7 cellular contexts compared by ENCODE assay signal in the genomic region with DNA sequence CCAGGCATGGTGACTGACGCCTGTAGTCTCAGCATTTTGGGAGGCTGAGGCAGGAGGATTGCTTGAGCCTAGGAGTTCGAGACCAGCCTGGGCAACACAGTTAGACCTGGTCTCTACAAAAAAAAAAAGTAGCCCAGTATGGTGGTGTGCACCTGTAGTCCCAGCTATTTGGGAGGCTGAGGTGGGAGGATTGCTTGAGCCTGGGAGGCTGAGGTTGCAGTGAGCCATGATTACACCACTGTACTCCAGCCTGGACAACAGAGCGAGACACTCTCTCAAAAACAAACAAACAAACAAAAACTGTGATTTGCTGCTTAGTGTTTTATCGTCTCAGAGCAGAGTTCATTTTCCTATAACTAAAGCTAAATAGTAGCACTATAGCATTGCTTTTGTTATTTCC. TPM values are rescaled to one million over a fixed set of nuclear protein-coding genes. Genes with fewer than 3 reads are reported as not detected.
DNase-seq lines count a peak whose midpoint lies in the region; ATAC-seq, FAIRE-seq and TF ChIP-seq lines count a peak whose summit lies in the region.
"Not testable (repeated sequence)": the region's sequence is repeated elsewhere in the genome, so short reads cannot be mapped to it uniquely, and the experiment has no call there.

No MANE protein-coding gene starts in this region.

- H3F3A ChIP-seq in Loucy (ENCODE audit: low read depth), result not testable (repeated sequence)

- H3K4me3 Mint-ChIP-seq in mesothelial cell of epicardium, result not testable (repeated sequence)

- H3K4me2 ChIP-seq in Loucy (ENCODE audit: low read depth, low read length, poor library complexity, severe bottlenecking), result peak overlapping the region; percentile 96
- H3K4me2 ChIP-seq in K562 (ENCODE audit: insufficient read depth, low read length), result not testable (repeated sequence)

- peaks cover 74% of the 10 kb centered on the region for H3K79me2 ChIP-seq in Loucy (ENCODE audit: insufficient read depth, low read length)
- H3K79me2 ChIP-seq in K562 (ENCODE audit: control insufficient read depth, insufficient read depth, low read length), result peaks cover 54% of the 10 kb centered on the region

- CTCF ChIA-PET in K562 (lab: Yijun Ruan, JAX; ENCODE audit: low intra/inter-chr PET ratio), result not testable (repeated sequence)

- H3K9me1 ChIP-seq in K562 (ENCODE audit: control insufficient read depth, insufficient read depth, low read length), result not testable (repeated sequence)

- not testable (repeated sequence) for H3K36me3 Mint-ChIP-seq in mesothelial cell of epicardium

- H3K27ac ChIP-seq in K562 (ENCODE audit: extremely low read depth, low read depth, low read length); ectodermal cell (ENCODE audit: insufficient read depth, low read depth, low read length, poor library complexity, severe bottlenecking); sigmoid colon: not testable (repeated sequence)
- H3K27ac ChIP-seq in transverse colon, result peak overlapping the region in 3 of 4 donors; percentile 11 to 50 (median 39)

- POLR2A ChIA-PET in K562 (lab: Yijun Ruan, JAX), result interaction anchor here (1.1 kb wide), 1 partner anchor 118 kb away, joined by 3 read pairs; no protein-coding TSS in a partner anchor

- intact Hi-C loops in K562 (cut with micrococcal nuclease), result loop anchor here (10.0 kb wide), 1 partner anchor 378 kb away; the partner anchor contains the start of genes EWSR1 and RHBDD3
- intact Hi-C loops in sigmoid colon (cut with DNase I); transverse colon (cut with DNase I; ENCODE audit: low total_unique reads): not testable (repeated sequence)

- H2AFZ ChIP-seq in Loucy (ENCODE audit: low read length); K562 (ENCODE audit: low read depth, low read length); neuron (ENCODE audit: low read depth, low read length): not testable (repeated sequence)

- not testable (repeated sequence) for FAIRE-seq in K562 (lab: Jason Lieb, UNC)

- H3K9ac ChIP-seq in Loucy (ENCODE audit: low read depth, low read length, poor library complexity, severe bottlenecking); K562 (ENCODE audit: insufficient read depth in 1 of 2, low read depth in 2 of 2, low read length in 2 of 2): not testable (repeated sequence)

- in situ Hi-C loops in K562 (cut with MboI); transverse colon (cut with MboI; ENCODE audit: low pct_ligation_motif_present in 1 of 4, low pct_unique_long_range_greater_than_20kb in 1 of 4, low sequenced_read_pairs in 3 of 4): not testable (repeated sequence)

- H4K20me1 ChIP-seq in Loucy (ENCODE audit: insufficient read depth, low read length, poor library complexity, severe bottlenecking), result peaks cover 50% of the 10 kb centered on the region
- not testable (repeated sequence) for H4K20me1 ChIP-seq in K562 (replicated peaks; ENCODE audit: control insufficient read depth, insufficient read depth, low read length)

- not testable (repeated sequence) for TF ChIP-seq CTCF in Loucy (conservative IDR thresholded peaks at IDR 0.05; ENCODE audit: low read length); K562 (IDR thresholded peaks at IDR 0.05 in 2 of 3, conservative IDR thresholded peaks at IDR 0.05 in 1 of 3; ENCODE audit: insufficient read depth in 2 of 3, low read depth in 1 of 3, low read length in 3 of 3); mesothelial cell of epicardium (IDR thresholded peaks at IDR 0.05; ENCODE audit: unreplicated experiment); sigmoid colon (IDR thresholded peaks at IDR 0.05); transverse colon (IDR thresholded peaks at IDR 0.05)

- not testable (repeated sequence) for H3K9me3 ChIP-seq in Loucy (ENCODE audit: insufficient read depth, low read depth, low read length); K562 (replicated peaks; ENCODE audit: control insufficient read depth, insufficient read depth, low read depth, low read length); ectodermal cell (ENCODE audit: control insufficient read depth, low read length); neuron (ENCODE audit: low read length); sigmoid colon; transverse colon

- H3K9me2 ChIP-seq in Loucy (replicated peaks; ENCODE audit: low read depth, low read length), result not testable (repeated sequence)

- peaks cover 63% of the 10 kb centered on the region for H3K4me1 Mint-ChIP-seq in mesothelial cell of epicardium

- TF ChIP-seq RAD21 in K562 (CRISPR knock-in tag; conservative IDR thresholded peaks at IDR 0.05 in 1 of 2, IDR thresholded peaks at IDR 0.05 in 1 of 2), result not testable (repeated sequence)

- not testable (repeated sequence) for H3K27me3 Mint-ChIP-seq in mesothelial cell of epicardium (ENCODE audit: low read depth)

- not testable (repeated sequence) for TF ChIP-seq POLR2A in K562 (conservative IDR thresholded peaks at IDR 0.05); sigmoid colon (IDR thresholded peaks at IDR 0.05); transverse colon (IDR thresholded peaks at IDR 0.05)

- not testable (repeated sequence) for TF ChIP-seq EP300 in K562 (IDR thresholded peaks at IDR 0.05; ENCODE audit: low read length); sigmoid colon (IDR thresholded peaks at IDR 0.05); transverse colon (IDR thresholded peaks at IDR 0.05; ENCODE audit: low read depth)

- H3K4me3 ChIP-seq in Loucy (ENCODE audit: low read length, poor library complexity, severe bottlenecking), result peak overlapping the region; percentile 80
- not testable (repeated sequence) for H3K4me3 ChIP-seq in K562, sigmoid colon, transverse colon
- peak overlapping the region; percentile 3 for H3K4me3 ChIP-seq in ectodermal cell (ENCODE audit: insufficient read depth, low read depth, low read length)
- H3K4me3 ChIP-seq in neuron (ENCODE audit: low read length), result peak overlapping the region; percentile 66

- not testable (repeated sequence) for H3K27me3 ChIP-seq in Loucy (ENCODE audit: insufficient read depth, low read length, poor library complexity, severe bottlenecking); K562 (ENCODE audit: control insufficient read depth in 2 of 2, insufficient read depth in 2 of 2, low read length in 2 of 2); ectodermal cell (ENCODE audit: control insufficient read depth, insufficient read depth, low read length, poor library complexity, severe bottlenecking); neuron (ENCODE audit: insufficient read depth, low read length); sigmoid colon; transverse colon

- not testable (repeated sequence) for H3K36me3 ChIP-seq in Loucy (ENCODE audit: insufficient read depth, low read length); K562 (ENCODE audit: control insufficient read depth, insufficient read depth, low read length); ectodermal cell (ENCODE audit: control insufficient read depth, insufficient read depth, low read length); neuron (ENCODE audit: insufficient read depth, low read length); sigmoid colon; transverse colon

- ATAC-seq in K562, result not testable (repeated sequence)

- H3K4me1 ChIP-seq in Loucy (ENCODE audit: insufficient read depth, low read length, poor library complexity, severe bottlenecking), result peaks cover 68% of the 10 kb centered on the region
- peaks cover 16 to 21% of the 10 kb centered on the region in 2 experiments; a peak in 4 of 5 replicates for H3K4me1 ChIP-seq in K562 (replicated peaks in 1 of 2; ENCODE audit: control insufficient read depth in 2 of 2, insufficient read depth in 2 of 2, low read length in 2 of 2)
- H3K4me1 ChIP-seq in ectodermal cell (ENCODE audit: control insufficient read depth, insufficient read depth, low read length), result peaks cover 31% of the 10 kb centered on the region
- H3K4me1 ChIP-seq in neuron (ENCODE audit: insufficient read depth, low read length), result peaks cover 43% of the 10 kb centered on the region
- peaks cover 0 to 53% (median 37%) of the 10 kb centered on the region in 4 donors for H3K4me1 ChIP-seq in sigmoid colon
- peaks cover 5 to 49% (median 36%) of the 10 kb centered on the region in 4 donors for H3K4me1 ChIP-seq in transverse colon

- H3K27ac Mint-ChIP-seq in mesothelial cell of epicardium, result peak overlapping the region; percentile 21

- not testable (repeated sequence) for H3K9me3 Mint-ChIP-seq in mesothelial cell of epicardium

- WGBS in K562 (ENCODE audit: insufficient coverage, low coverage, missing lambda C conversion rate), result 87% methylated on average over 4 of the region's 4 CpGs
- 94 to 95% methylated on average over 4 of the region's 4 CpGs for WGBS in ectodermal cell, 2 experiments
- WGBS in sigmoid colon, 2 donors, result 41 to 82% methylated on average over 4 of the region's 4 CpGs
- 57 to 69% methylated on average over 2 to 4 of the region's 4 CpGs for WGBS in transverse colon (ENCODE audit: low coverage in 1 of 2), 2 donors

- BruUV-seq in K562 (replicated peaks; lab: Mats Ljungman, UMichigan), result not testable (repeated sequence)

- not testable (repeated sequence) for DNase-seq in K562 (ENCODE audit: extremely low read depth in 1 of 4, low spot score in 3 of 4); mesothelial cell of epicardium (ENCODE audit: low spot score in 2 of 2, unreplicated experiment in 2 of 2); transverse colon
- DNase-seq in sigmoid colon, result peak; percentile 10

RNA-seq across cellular contexts. Expression of gene ZNRF3, which starts 3.3 kb away (rescaled TPM):
- 2.4 and 5.4 TPM in 2 replicates for total RNA-seq in K562 (2011; cell fraction: chromatin; rRNA removed; ENCODE audit: low replicate concordance)
- total RNA-seq in K562 (2011; cell fraction: nucleolus; rRNA removed), result 7.5 and 8.0 TPM in 2 replicates
- total RNA-seq in K562 (2011; cell fraction: nucleoplasm; rRNA removed), result 4.6 and 5.8 TPM in 2 replicates
- total RNA-seq in K562 (2014; rRNA removed), result 2.6 and 3.5 TPM in 2 replicates
- 1.5 and 1.6 TPM in 2 replicates for total RNA-seq in K562 (2014; rRNA removed; fragmentation: Illumina TruSeq; extraction: Trizol)
- total RNA-seq in K562 (2015; rRNA removed; fragmentation: Illumina TruSeq; extraction: Trizol), result 2.0 and 2.3 TPM in 2 replicates
- total RNA-seq in K562 (2021), result 5.9 and 6.1 TPM in 2 replicates
- 1.0 and 1.1 TPM in 2 replicates for polyA plus RNA-seq in K562 (2011; rRNA removed)
- 1.3 and 3.8 TPM in 2 replicates for polyA plus RNA-seq in K562 (2011; cell fraction: cytosol; rRNA removed)
- polyA plus RNA-seq in K562 (2011; cell fraction: nucleus; rRNA removed), result 1.4 and 3.9 TPM in 2 replicates
- polyA plus RNA-seq in K562 (2012), result 1.9 and 2.3 TPM in 2 replicates
- 1.7 and 2.4 TPM in 2 replicates for polyA plus RNA-seq in K562 (2014; fragmentation: Illumina TruSeq; extraction: Trizol)
- polyA plus RNA-seq in K562 (2014; fragmentation: Nextera tagmentation; extraction: Ambion mirVana), result under 1 TPM; 0.41 to 0.58 TPM
- polyA plus RNA-seq in K562 (2014; rRNA removed), result 2.9 and 4.2 TPM in 2 replicates
- polyA minus RNA-seq in K562 (2011; rRNA and poly(A)+ RNA removed), result 1.3 and 1.4 TPM in 2 replicates
- 2.4 and 3.9 TPM in 2 replicates for polyA minus RNA-seq in K562 (2011; cell fraction: cytosol; rRNA and poly(A)+ RNA removed)
- 1.6 and 2.0 TPM in 2 replicates for polyA minus RNA-seq in K562 (2011; cell fraction: nucleus; rRNA and poly(A)+ RNA removed)
- 25.8 TPM for polyA plus RNA-seq in ectodermal cell (2013, experiment 1 of 4)
- 21.9 TPM for polyA plus RNA-seq in ectodermal cell (2013, experiment 2 of 4)
- 25.1 TPM for polyA plus RNA-seq in ectodermal cell (2013, experiment 3 of 4)
- 27.5 TPM for polyA plus RNA-seq in ectodermal cell (2013, experiment 4 of 4)
- 35.9 to 37.3 TPM (median 36.4 TPM) in 3 replicates for total RNA-seq in mesothelial cell of epicardium
- total RNA-seq in sigmoid colon, result 10 to 100 TPM in 2 of 4 donors, 1 to 10 TPM in 2; 8.9 to 13.6 (median 9.7) TPM
- polyA plus RNA-seq in sigmoid colon, result 1 to 10 TPM in 1 of 3 donors, under 1 TPM in 2; 0.23 to 3.9 (median 0.60) TPM
- 10 to 100 TPM in 1 of 4 donors, 1 to 10 TPM in 3; 4.5 to 10.7 (median 8.3) TPM for total RNA-seq in transverse colon
